Comparison of ENCODE assay signal across 8 cellular contexts in genomic region chr19:2494084-2494446, GRCh38. TPM values are rescaled to one million over a fixed set of nuclear protein-coding genes. Genes with fewer than 3 reads are reported as not detected.
A peak's percentile ranks its signal among the peaks of the same experiment; 100 is the strongest.
DNase-seq lines count a peak whose midpoint lies in the region; ATAC-seq and TF ChIP-seq lines count a peak whose summit lies in the region.

No MANE protein-coding gene starts in this region.

- H3K9ac ChIP-seq in stomach smooth muscle (ENCODE audit: low read length in 2 of 2): peak overlapping the region in 1 of 2 donors; percentile 58

- no peak for ATAC-seq in activated CD8-positive, alpha-beta T cell treated with anti-CD3 and anti-CD28 coated beads for 36 hours
- ATAC-seq in left ventricle myocardium superior: no peak
- no peak for ATAC-seq in GM21423 (IDR thresholded peaks at IDR 0.05; ENCODE audit: unreplicated experiment)

- no peak for TF ChIP-seq CTCF in activated CD8-positive, alpha-beta T cell treated with anti-CD3 and anti-CD28 coated beads for 36 hours (IDR thresholded peaks at IDR 0.05)

- no peak for DNase-seq in T-helper 2 cell treated with Interferon-gamma antibody and Interleukin-4, amounts not matched to agents 5 μg/mL and 100 μg/mL, for 36 hours (ENCODE audit: low spot score)
- DNase-seq in T-helper 2 cell: no peak
- no peak for DNase-seq in activated CD8-positive, alpha-beta T cell treated with anti-CD3 and anti-CD28 coated beads for 36 hours
- DNase-seq in left ventricle myocardium superior: peak; percentile 34
- no peak for DNase-seq in activated CD4-positive, CD25-positive, alpha-beta regulatory T cell treated with anti-CD3 and anti-CD28 coated beads, Interleukin-2, amount 50 U/mL, for 72 hours
- no peak for DNase-seq in middle frontal gyrus (ENCODE audit: extremely low spot score, low spot score)

- H3K27me3 Mint-ChIP-seq in T-helper 2 cell treated with Interferon-gamma antibody and Interleukin-4, amounts not matched to agents 5 μg/mL and 100 μg/mL, for 36 hours (ENCODE audit: low read depth): peaks cover 46% of the 10 kb centered on the region
- peaks cover 27% of the 10 kb centered on the region for H3K27me3 Mint-ChIP-seq in activated CD8-positive, alpha-beta T cell treated with anti-CD3 and anti-CD28 coated beads for 36 hours

- no peak overlapping the region for H3K27ac ChIP-seq in stomach smooth muscle (ENCODE audit: low read length)

- no peak overlapping the region for H3K27ac Mint-ChIP-seq in T-helper 2 cell treated with Interferon-gamma antibody and Interleukin-4, amounts not matched to agents 5 μg/mL and 100 μg/mL, for 36 hours
- no peak overlapping the region for H3K27ac Mint-ChIP-seq in activated CD8-positive, alpha-beta T cell treated with anti-CD3 and anti-CD28 coated beads for 36 hours

- intact Hi-C loops in activated CD8-positive, alpha-beta T cell treated with anti-CD3 and anti-CD28 coated beads for 36 hours (cut with micrococcal nuclease): no loop called here
- intact Hi-C loops in left ventricle myocardium superior (cut with micrococcal nuclease): no loop called here

- peaks cover 19% of the 10 kb centered on the region for H3K4me1 Mint-ChIP-seq in T-helper 2 cell treated with Interferon-gamma antibody and Interleukin-4, amounts not matched to agents 5 μg/mL and 100 μg/mL, for 36 hours (ENCODE audit: low read depth)
- H3K4me1 Mint-ChIP-seq in activated CD8-positive, alpha-beta T cell treated with anti-CD3 and anti-CD28 coated beads for 36 hours (ENCODE audit: low read depth): peaks cover 30% of the 10 kb centered on the region

- peak overlapping the region; percentile 76 to 86 for H3K4me3 ChIP-seq in stomach smooth muscle (ENCODE audit: low read length in 2 of 2)

- H3K36me3 Mint-ChIP-seq in T-helper 2 cell treated with Interferon-gamma antibody and Interleukin-4, amounts not matched to agents 5 μg/mL and 100 μg/mL, for 36 hours (ENCODE audit: low read depth): no peaks in the 10 kb centered on the region
- no peaks in the 10 kb centered on the region for H3K36me3 Mint-ChIP-seq in activated CD8-positive, alpha-beta T cell treated with anti-CD3 and anti-CD28 coated beads for 36 hours (ENCODE audit: low read depth)

- H3K9me3 ChIP-seq in stomach smooth muscle (ENCODE audit: control insufficient read depth in 2 of 2, low read length in 2 of 2): no peaks in the 10 kb centered on the region

- H3K27me3 ChIP-seq in stomach smooth muscle (ENCODE audit: control insufficient read depth in 1 of 2, insufficient read depth in 2 of 2, low read length in 2 of 2): no peaks in the 10 kb centered on the region

- no peaks in the 10 kb centered on the region for H3K36me3 ChIP-seq in stomach smooth muscle (ENCODE audit: control insufficient read depth in 2 of 2, insufficient read depth in 2 of 2, low read length in 2 of 2)

- CTCF ChIA-PET in activated CD8-positive, alpha-beta T cell treated with anti-CD3 and anti-CD28 coated beads for 36 hours (lab: Charles Lee): interaction anchor here (1.2 kb wide), 1 partner anchor 15 kb away, joined by 3 read pairs; no protein-coding TSS in a partner anchor

- POLR2A ChIA-PET in activated CD8-positive, alpha-beta T cell treated with anti-CD3 and anti-CD28 coated beads for 36 hours (lab: Charles Lee): no interaction called here

- peaks cover 38% of the 10 kb centered on the region for H3K4me1 ChIP-seq in stomach smooth muscle (ENCODE audit: control insufficient read depth, insufficient read depth, low read length)

- peak overlapping the region; percentile 68 for H3K4me3 Mint-ChIP-seq in T-helper 2 cell treated with Interferon-gamma antibody and Interleukin-4, amounts not matched to agents 5 μg/mL and 100 μg/mL, for 36 hours
- H3K4me3 Mint-ChIP-seq in activated CD8-positive, alpha-beta T cell treated with anti-CD3 and anti-CD28 coated beads for 36 hours: peak overlapping the region; percentile 47

- H3K9me3 Mint-ChIP-seq in T-helper 2 cell treated with Interferon-gamma antibody and Interleukin-4, amounts not matched to agents 5 μg/mL and 100 μg/mL, for 36 hours: no peaks in the 10 kb centered on the region
- no peaks in the 10 kb centered on the region for H3K9me3 Mint-ChIP-seq in activated CD8-positive, alpha-beta T cell treated with anti-CD3 and anti-CD28 coated beads for 36 hours

RNA-seq across cellular contexts. Expression of gene GADD45B, which starts 18.1 kb away (rescaled TPM):
- 100 to 1,000 TPM in 1 of 2 experiments, 10 to 100 TPM in 1; 98.3 to 102 TPM for total RNA-seq in activated CD8-positive, alpha-beta T cell treated with anti-CD3 and anti-CD28 coated beads for 36 hours
- 42.3 TPM for total RNA-seq in left ventricle myocardium superior

RNA-seq across cellular contexts. Expression of gene LMNB2, which starts 37.3 kb away (rescaled TPM):
- 10 to 100 TPM; 90.9 to 96.3 TPM for total RNA-seq in activated CD8-positive, alpha-beta T cell treated with anti-CD3 and anti-CD28 coated beads for 36 hours
- 17.7 TPM for total RNA-seq in left ventricle myocardium superior
